In genomic region chrX:87900320-87900908, GRCh38 we compare ENCODE assay signal across 8 cellular contexts.
A peak's percentile ranks its signal among the peaks of the same experiment; 100 is the strongest.
DNase-seq lines count a peak whose midpoint lies in the region; ATAC-seq, FAIRE-seq and TF ChIP-seq lines count a peak whose summit lies in the region.

No MANE protein-coding gene starts in this region.

- dilution Hi-C loops in mammary epithelial cell (cut with HindIII; ENCODE audit: low sequenced_read_pairs), result no loop called here

- in situ Hi-C loops in mammary epithelial cell (cut with MboI; ENCODE audit: low sequenced_read_pairs in 2 of 2), result no loop called here

- no peak for TF ChIP-seq POLR2A in GM12892 (IDR thresholded peaks at IDR 0.05; ENCODE audit: low read depth, low read length)

- H3K4me3 ChIP-seq in mammary epithelial cell (replicated peaks in 1 of 3; ENCODE audit: insufficient read depth in 1 of 3, low read depth in 2 of 3, low read length in 3 of 3) (no peak overlapping the region), hepatocyte (no peak overlapping the region)

- no peaks in the 10 kb centered on the region for H3K27me3 ChIP-seq in mammary epithelial cell (ENCODE audit: insufficient read depth, low read length)
- H3K27me3 ChIP-seq in hepatocyte, result no peaks in the 10 kb centered on the region

- no peaks in the 10 kb centered on the region for H3K4me1 ChIP-seq in mammary epithelial cell (ENCODE audit: insufficient read depth, low read length)
- H3K4me1 ChIP-seq in hepatocyte (ENCODE audit: insufficient read depth), result no peaks in the 10 kb centered on the region

- H3K9me2 ChIP-seq in hepatocyte (replicated peaks; ENCODE audit: insufficient read depth), result no peaks in the 10 kb centered on the region

- WGBS in mammary epithelial cell (ENCODE audit: low coverage, missing lambda C conversion rate), result 62% methylated on average over 8 of the region's 8 CpGs
- WGBS in hepatocyte (ENCODE audit: low lambda C conversion rate, missing lambda C conversion rate), result 89% methylated on average over 8 of the region's 8 CpGs

- H3K9ac ChIP-seq in mammary epithelial cell (ENCODE audit: insufficient read depth, low read length), result no peak overlapping the region

- DNase-seq in GM12892 (ENCODE audit: insufficient read length) (no peak), mammary epithelial cell (peak; percentile 3), germinal center (ENCODE audit: low spot score) (no peak), cerebellar nuclear complex (lab: John Stamatoyannopoulos, UW) (no peak), hepatocyte (ENCODE audit: low spot score) (no peak), medulla oblongata (ENCODE audit: extremely low spot score) (no peak)

- H2AFZ ChIP-seq in mammary epithelial cell (ENCODE audit: low read depth, low read length) (no peak overlapping the region), hepatocyte (no peak overlapping the region)

- H3K9me3 ChIP-seq in mammary epithelial cell (replicated peaks; ENCODE audit: insufficient read depth, low read length), result no peaks in the 10 kb centered on the region
- no peaks in the 10 kb centered on the region for H3K9me3 ChIP-seq in hepatocyte (ENCODE audit: low read depth)

- H3K27ac ChIP-seq in mammary epithelial cell (ENCODE audit: insufficient read depth, low read depth, low read length), result no peak overlapping the region
- H3K27ac ChIP-seq in hepatocyte, result no peak overlapping the region

- BruUV-seq in mammary epithelial cell (replicated peaks; lab: Mats Ljungman, UMichigan), result no TSS peak

- CTCF ChIA-PET in mammary epithelial cell (lab: Charles Lee; ENCODE audit: low non-redundant PET), result no interaction called here

- no peaks in the 10 kb centered on the region for H3K36me3 ChIP-seq in mammary epithelial cell (ENCODE audit: insufficient read depth, low read length)
- H3K36me3 ChIP-seq in hepatocyte (replicated peaks; ENCODE audit: insufficient read depth, low read depth), result no peaks in the 10 kb centered on the region

- FAIRE-seq in GM12892 (lab: Jason Lieb, UNC), result peak; percentile 79

- no peak for TF ChIP-seq CTCF in mammary epithelial cell (conservative IDR thresholded peaks at IDR 0.05 in 1 of 2, IDR thresholded peaks at IDR 0.05 in 1 of 2; ENCODE audit: extremely low read depth in 1 of 2, insufficient read depth in 1 of 2, low read depth in 1 of 2, low read length in 2 of 2)
- no peak for TF ChIP-seq CTCF in hepatocyte (IDR thresholded peaks at IDR 0.05; ENCODE audit: poor library complexity)

- intact Hi-C loops in mammary epithelial cell (cut with micrococcal nuclease), result no loop called here

- no peak overlapping the region for H3K4me2 ChIP-seq in mammary epithelial cell (ENCODE audit: insufficient read depth, low read depth, low read length)
- no peak overlapping the region for H3K4me2 ChIP-seq in hepatocyte

- ATAC-seq in GM21367 (IDR thresholded peaks at IDR 0.05; ENCODE audit: unreplicated experiment) (peak; percentile 70), HG03457 (IDR thresholded peaks at IDR 0.05; ENCODE audit: unreplicated experiment) (peak; percentile 76)

- H3K79me2 ChIP-seq in mammary epithelial cell (ENCODE audit: insufficient read depth, low read length) (no peaks in the 10 kb centered on the region), hepatocyte (no peaks in the 10 kb centered on the region)

- H4K20me1 ChIP-seq in mammary epithelial cell (ENCODE audit: insufficient read depth, low read length) (no peaks in the 10 kb centered on the region), hepatocyte (ENCODE audit: insufficient read depth, poor library complexity, severe bottlenecking) (no peaks in the 10 kb centered on the region)
